In genomic region chr6:33007831-33008395, GRCh38 we compare ENCODE assay signal across 21 cellular contexts. TPM values are rescaled to one million over a fixed set of nuclear protein-coding genes. Genes with fewer than 3 reads are reported as not detected.
DNase-seq lines count a peak whose midpoint lies in the region; ATAC-seq and TF ChIP-seq lines count a peak whose summit lies in the region.
"Had no signal": no experiment of that assay in that cellular context is flagged by ENCODE, and none has a peak within 500 bp of the region (broad histone marks: within the 10 kb centered on the region; RNA-seq: fewer than 3 reads in every experiment).

No MANE protein-coding gene starts in this region.

- TF ChIP-seq CTCF in OCI-LY3 (IDR thresholded peaks at IDR 0.05; ENCODE audit: low read depth, low read length), result no peak

- H3K4me1 ChIP-seq in OCI-LY3 (ENCODE audit: low read length), result peaks cover 12% of the 10 kb centered on the region

- no peak overlapping the region for H3K27ac ChIP-seq in OCI-LY3 (ENCODE audit: low read length)
- H3K27ac ChIP-seq: tibial artery, VCaP had no signal

- H3K9ac ChIP-seq in OCI-LY3 (ENCODE audit: low read length), result no peak overlapping the region

- peaks cover 16% of the 10 kb centered on the region for H3K36me3 ChIP-seq in OCI-LY3 (replicated peaks; ENCODE audit: low read depth, low read length)
- H3K36me3 ChIP-seq: tibial artery had no signal

- peak overlapping the region; percentile 98 for H3K4me3 ChIP-seq in OCI-LY3 (ENCODE audit: low read length)
- H3K4me3 ChIP-seq: tibial artery had no signal

- H4K20me1 ChIP-seq in OCI-LY3 (ENCODE audit: insufficient read depth, low read length), result no peaks in the 10 kb centered on the region

- no peaks in the 10 kb centered on the region for H3K36me3 Mint-ChIP-seq in activated T-cell treated with anti-CD3 and anti-CD28 coated beads, Interleukin-2, amount 50 U/mL, for 4 hours (ENCODE audit: insufficient read depth)
- H3K36me3 Mint-ChIP-seq in effector memory CD8-positive, alpha-beta T cell (ENCODE audit: insufficient read depth), result no peaks in the 10 kb centered on the region
- H3K36me3 Mint-ChIP-seq in stimulated activated naive B cell treated with anti-CD40 and anti-IgM and Interleukin-4, amounts not matched to agents 10 μg/mL and 1 μg/mL and 100 μg/mL, for 72 hours, result peaks cover 32 to 47% of the 10 kb centered on the region in 2 donors
- no peaks in the 10 kb centered on the region for H3K36me3 Mint-ChIP-seq in activated T-helper 2 cell treated with anti-CD3 and anti-CD28 coated beads, Interferon-gamma antibody, Interleukin-2, Interleukin-4, amounts not matched to agents 10 μg/mL and 5 μg/mL and 100 μg/mL, durations not matched to agents 14 hours and 24 hours and 36 hours (ENCODE audit: low read depth)

- H3K4me3 Mint-ChIP-seq in activated T-cell treated with anti-CD3 and anti-CD28 coated beads, Interleukin-2, amount 50 U/mL, for 4 hours, result peak overlapping the region; percentile 83
- H3K4me3 Mint-ChIP-seq in effector memory CD8-positive, alpha-beta T cell, result peak overlapping the region; percentile 78 to 81
- peak overlapping the region; percentile 99 to 100 for H3K4me3 Mint-ChIP-seq in stimulated activated naive B cell treated with anti-CD40 and anti-IgM and Interleukin-4, amounts not matched to agents 10 μg/mL and 1 μg/mL and 100 μg/mL, for 72 hours
- H3K4me3 Mint-ChIP-seq in activated T-helper 2 cell treated with anti-CD3 and anti-CD28 coated beads, Interferon-gamma antibody, Interleukin-2, Interleukin-4, amounts not matched to agents 10 μg/mL and 5 μg/mL and 100 μg/mL, durations not matched to agents 14 hours and 24 hours and 36 hours (ENCODE audit: low read depth), result no peak overlapping the region

- no peaks in the 10 kb centered on the region for H3K9me3 ChIP-seq in OCI-LY3 (ENCODE audit: insufficient read depth, low read length)
- H3K9me3 ChIP-seq: tibial artery had no signal

- peak overlapping the region in 1 of 2 donors; percentile 30 for H3K27ac Mint-ChIP-seq in effector memory CD8-positive, alpha-beta T cell
- peak overlapping the region; percentile 99 for H3K27ac Mint-ChIP-seq in stimulated activated naive B cell treated with anti-CD40 and anti-IgM and Interleukin-4, amounts not matched to agents 10 μg/mL and 1 μg/mL and 100 μg/mL, for 72 hours
- H3K27ac Mint-ChIP-seq in activated T-helper 2 cell treated with anti-CD3 and anti-CD28 coated beads, Interferon-gamma antibody, Interleukin-2, Interleukin-4, amounts not matched to agents 10 μg/mL and 5 μg/mL and 100 μg/mL, durations not matched to agents 14 hours and 24 hours and 36 hours, result no peak overlapping the region

- peaks cover 16% of the 10 kb centered on the region for H3K4me1 Mint-ChIP-seq in activated T-cell treated with anti-CD3 and anti-CD28 coated beads, Interleukin-2, amount 50 U/mL, for 4 hours (ENCODE audit: low read depth)
- H3K4me1 Mint-ChIP-seq in effector memory CD8-positive, alpha-beta T cell (ENCODE audit: low read depth in 2 of 2), result peaks cover 13 to 21% of the 10 kb centered on the region in 2 donors
- H3K4me1 Mint-ChIP-seq in stimulated activated naive B cell treated with anti-CD40 and anti-IgM and Interleukin-4, amounts not matched to agents 10 μg/mL and 1 μg/mL and 100 μg/mL, for 72 hours, result peaks cover 34 to 46% of the 10 kb centered on the region in 2 donors
- H3K4me1 Mint-ChIP-seq in activated T-helper 2 cell treated with anti-CD3 and anti-CD28 coated beads, Interferon-gamma antibody, Interleukin-2, Interleukin-4, amounts not matched to agents 10 μg/mL and 5 μg/mL and 100 μg/mL, durations not matched to agents 14 hours and 24 hours and 36 hours (ENCODE audit: low read depth), result peaks cover 7% of the 10 kb centered on the region

- intact Hi-C loops in activated T-helper 2 cell treated with anti-CD3 and anti-CD28 coated beads, Interferon-gamma antibody, Interleukin-2, Interleukin-4, amounts not matched to agents 10 μg/mL and 5 μg/mL and 100 μg/mL, durations not matched to agents 14 hours and 24 hours and 36 hours (cut with micrococcal nuclease), result no loop called here

- peaks cover 6% of the 10 kb centered on the region for H3K27me3 Mint-ChIP-seq in activated T-cell treated with anti-CD3 and anti-CD28 coated beads, Interleukin-2, amount 50 U/mL, for 4 hours (ENCODE audit: low read depth)
- H3K27me3 Mint-ChIP-seq in effector memory CD8-positive, alpha-beta T cell, result peaks cover 0 to 6% of the 10 kb centered on the region in 2 donors
- no peaks in the 10 kb centered on the region for H3K27me3 Mint-ChIP-seq in stimulated activated naive B cell treated with anti-CD40 and anti-IgM and Interleukin-4, amounts not matched to agents 10 μg/mL and 1 μg/mL and 100 μg/mL, for 72 hours
- H3K27me3 Mint-ChIP-seq in activated T-helper 2 cell treated with anti-CD3 and anti-CD28 coated beads, Interferon-gamma antibody, Interleukin-2, Interleukin-4, amounts not matched to agents 10 μg/mL and 5 μg/mL and 100 μg/mL, durations not matched to agents 14 hours and 24 hours and 36 hours (ENCODE audit: low read depth), result peaks cover 28% of the 10 kb centered on the region

- H3K9me3 Mint-ChIP-seq in activated T-cell treated with anti-CD3 and anti-CD28 coated beads, Interleukin-2, amount 50 U/mL, for 4 hours, result no peaks in the 10 kb centered on the region
- no peaks in the 10 kb centered on the region for H3K9me3 Mint-ChIP-seq in effector memory CD8-positive, alpha-beta T cell
- H3K9me3 Mint-ChIP-seq in stimulated activated naive B cell treated with anti-CD40 and anti-IgM and Interleukin-4, amounts not matched to agents 10 μg/mL and 1 μg/mL and 100 μg/mL, for 72 hours, result no peaks in the 10 kb centered on the region
- no peaks in the 10 kb centered on the region for H3K9me3 Mint-ChIP-seq in activated T-helper 2 cell treated with anti-CD3 and anti-CD28 coated beads, Interferon-gamma antibody, Interleukin-2, Interleukin-4, amounts not matched to agents 10 μg/mL and 5 μg/mL and 100 μg/mL, durations not matched to agents 14 hours and 24 hours and 36 hours

- H3K27me3 ChIP-seq in OCI-LY3 (ENCODE audit: low read depth, low read length), result no peaks in the 10 kb centered on the region

- ATAC-seq in activated T-cell treated with anti-CD3 and anti-CD28 coated beads, Interleukin-2, amount 50 U/mL, for 4 hours, result no peak
- no peak for ATAC-seq in effector memory CD8-positive, alpha-beta T cell (replicated peaks)
- ATAC-seq in stimulated activated naive B cell treated with anti-CD40 and anti-IgM and Interleukin-4, amounts not matched to agents 10 μg/mL and 1 μg/mL and 100 μg/mL, for 72 hours (replicated peaks), result no peak
- no peak for ATAC-seq in GM21367 (IDR thresholded peaks at IDR 0.05; ENCODE audit: unreplicated experiment)

- H3K4me2 ChIP-seq in OCI-LY3 (ENCODE audit: low read length), result peak overlapping the region; percentile 77

- no peak overlapping the region for H2AFZ ChIP-seq in OCI-LY3 (ENCODE audit: low read depth, low read length)

- peaks cover 16% of the 10 kb centered on the region for H3K79me2 ChIP-seq in OCI-LY3 (ENCODE audit: low read length)

- no peak for DNase-seq in activated T-cell treated with anti-CD3 and anti-CD28 coated beads, Interleukin-2, amount 50 U/mL, for 4 hours
- no peak for DNase-seq in activated T-cell treated with anti-CD3 and anti-CD28 coated beads, Interleukin-2, amount 50 U/mL, for 1 hour
- no peak for DNase-seq in effector memory CD8-positive, alpha-beta T cell
- no peak for DNase-seq in stimulated activated naive B cell treated with anti-CD40 and anti-IgM and Interleukin-4, amounts not matched to agents 10 μg/mL and 1 μg/mL and 100 μg/mL, for 72 hours
- no peak for DNase-seq in cortex of kidney (lab: John Stamatoyannopoulos, UW)
- DNase-seq in activated T-helper 2 cell treated with anti-CD3 and anti-CD28 coated beads, Interferon-gamma antibody, Interleukin-2, Interleukin-4, amounts not matched to agents 10 μg/mL and 5 μg/mL and 100 μg/mL, durations not matched to agents 14 hours and 24 hours and 36 hours (ENCODE audit: low spot score), result no peak
- DNase-seq: activated gamma-delta T cell, DND-41, foreskin fibroblast, hypothalamus, Kasumi-1, kidney, mesendoderm, NCI-H1092 treated with DMSO at 0.1 percent for 48 hours, NCI-H526, Right ventricle myocardium superior, tibial artery had no signal

RNA-seq across cellular contexts. Expression of gene HLA-DOA, which starts 1.5 kb away (rescaled TPM):
- 1 to 10 TPM; 2.0 to 2.1 (median 2.1) TPM for total RNA-seq in activated T-cell treated with anti-CD3 and anti-CD28 coated beads, Interleukin-2, amount 50 U/mL, for 4 hours
- total RNA-seq in activated T-helper 2 cell treated with anti-CD3 and anti-CD28 coated beads, Interferon-gamma antibody, Interleukin-2, Interleukin-4, amounts not matched to agents 10 μg/mL and 5 μg/mL and 100 μg/mL, durations not matched to agents 14 hours and 24 hours and 36 hours, result 0.28 and 0.37 TPM in 2 replicates
- total RNA-seq: pulmonary artery endothelial cell had no signal

RNA-seq across cellular contexts. Expression of gene BRD2, which starts 39.5 kb away (rescaled TPM):
- total RNA-seq in activated T-cell treated with anti-CD3 and anti-CD28 coated beads, Interleukin-2, amount 50 U/mL, for 4 hours, result 100 to 1,000 TPM; 338 to 358 (median 348) TPM
- total RNA-seq in activated T-helper 2 cell treated with anti-CD3 and anti-CD28 coated beads, Interferon-gamma antibody, Interleukin-2, Interleukin-4, amounts not matched to agents 10 μg/mL and 5 μg/mL and 100 μg/mL, durations not matched to agents 14 hours and 24 hours and 36 hours, result 295 and 306 TPM in 2 replicates

RNA-seq across cellular contexts. Expression of gene HLA-DMA, which starts 55.0 kb away (rescaled TPM):
- total RNA-seq in activated T-cell treated with anti-CD3 and anti-CD28 coated beads, Interleukin-2, amount 50 U/mL, for 4 hours, result 1 to 10 TPM; 4.3 to 6.4 (median 5.5) TPM
- total RNA-seq in activated T-helper 2 cell treated with anti-CD3 and anti-CD28 coated beads, Interferon-gamma antibody, Interleukin-2, Interleukin-4, amounts not matched to agents 10 μg/mL and 5 μg/mL and 100 μg/mL, durations not matched to agents 14 hours and 24 hours and 36 hours, result 15.9 and 19.0 TPM in 2 replicates
